In the genomic region with DNA sequence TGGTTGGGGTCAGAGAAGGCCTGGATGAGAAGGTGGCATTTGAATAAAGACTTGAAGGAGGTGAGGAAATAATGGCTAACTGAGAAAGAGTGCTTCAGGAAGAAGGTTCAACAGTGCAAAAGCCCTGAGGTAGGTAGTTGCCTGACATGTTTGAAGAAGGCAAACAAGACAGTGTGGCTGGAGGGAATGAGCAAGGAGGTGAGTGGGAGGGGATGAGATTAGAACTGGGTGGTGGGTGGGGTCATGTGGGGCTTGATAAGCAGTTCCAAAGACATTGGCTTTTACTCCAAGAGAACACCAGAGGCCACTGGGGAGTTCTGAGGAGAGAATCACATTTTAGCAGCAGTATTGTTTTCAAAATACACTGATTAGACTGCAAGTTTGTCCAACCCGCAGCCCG, we compare ENCODE assay signal across 1 cellular context.
TF ChIP-seq lines count a peak whose summit lies in the region.

No MANE protein-coding gene starts in this region.

TF ChIP-seq in K562, 482 proteins besides CTCF, POLR2A, EP300 and RAD21 (continued from another document):
- TF ChIP-seq, protein P1, sequence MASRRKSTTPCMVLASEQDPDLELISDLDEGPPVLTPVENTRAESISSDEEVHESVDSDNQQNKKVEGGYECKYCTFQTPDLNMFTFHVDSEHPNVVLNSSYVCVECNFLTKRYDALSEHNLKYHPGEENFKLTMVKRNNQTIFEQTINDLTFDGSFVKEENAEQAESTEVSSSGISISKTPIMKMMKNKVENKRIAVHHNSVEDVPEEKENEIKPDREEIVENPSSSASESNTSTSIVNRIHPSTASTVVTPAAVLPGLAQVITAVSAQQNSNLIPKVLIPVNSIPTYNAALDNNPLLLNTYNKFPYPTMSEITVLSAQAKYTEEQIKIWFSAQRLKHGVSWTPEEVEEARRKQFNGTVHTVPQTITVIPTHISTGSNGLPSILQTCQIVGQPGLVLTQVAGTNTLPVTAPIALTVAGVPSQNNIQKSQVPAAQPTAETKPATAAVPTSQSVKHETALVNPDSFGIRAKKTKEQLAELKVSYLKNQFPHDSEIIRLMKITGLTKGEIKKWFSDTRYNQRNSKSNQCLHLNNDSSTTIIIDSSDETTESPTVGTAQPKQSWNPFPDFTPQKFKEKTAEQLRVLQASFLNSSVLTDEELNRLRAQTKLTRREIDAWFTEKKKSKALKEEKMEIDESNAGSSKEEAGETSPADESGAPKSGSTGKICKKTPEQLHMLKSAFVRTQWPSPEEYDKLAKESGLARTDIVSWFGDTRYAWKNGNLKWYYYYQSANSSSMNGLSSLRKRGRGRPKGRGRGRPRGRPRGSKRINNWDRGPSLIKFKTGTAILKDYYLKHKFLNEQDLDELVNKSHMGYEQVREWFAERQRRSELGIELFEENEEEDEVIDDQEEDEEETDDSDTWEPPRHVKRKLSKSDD (conservative IDR thresholded peaks at IDR 0.05; ENCODE audit: low read length) = no peak
